Comparison of ENCODE assay signal across 21 cellular contexts in genomic region chr2:229899604-229900003, GRCh38. TPM values are rescaled to one million over a fixed set of nuclear protein-coding genes. Genes with fewer than 3 reads are reported as not detected.
DNase-seq lines count a peak whose midpoint lies in the region; ATAC-seq, FAIRE-seq and TF ChIP-seq lines count a peak whose summit lies in the region.
"Had no signal": no experiment of that assay in that cellular context is flagged by ENCODE, and none has a peak within 500 bp of the region (broad histone marks: within the 10 kb centered on the region; RNA-seq: fewer than 3 reads in every experiment).

No MANE protein-coding gene starts in this region.

- TF ChIP-seq POLR2A in breast epithelium (IDR thresholded peaks at IDR 0.05) (no peak), thyroid gland (IDR thresholded peaks at IDR 0.05) (no peak)

- peaks cover 30% of the 10 kb centered on the region for H3K36me3 Mint-ChIP-seq in MCF 10A (ENCODE audit: insufficient read depth, unreplicated experiment)
- H3K36me3 Mint-ChIP-seq in central memory CD8-positive, alpha-beta T cell (ENCODE audit: insufficient read depth), result peaks cover 27% of the 10 kb centered on the region
- peaks cover 68% of the 10 kb centered on the region for H3K36me3 Mint-ChIP-seq in stimulated activated effector memory CD8-positive, alpha-beta T cell treated with anti-CD3 and anti-CD28 coated beads, Interleukin-12 subunit alpha, Interleukin-12 subunit beta, amount 100 ng/mL, for 72 hours

- TF ChIP-seq CTCF in MCF 10A (IDR thresholded peaks at IDR 0.05; ENCODE audit: unreplicated experiment), result no peak
- TF ChIP-seq CTCF in breast epithelium (IDR thresholded peaks at IDR 0.05), result no peak
- TF ChIP-seq CTCF in thyroid gland (IDR thresholded peaks at IDR 0.05), result no peak

- H3K27me3 Mint-ChIP-seq in MCF 10A (ENCODE audit: insufficient read depth, unreplicated experiment), result no peaks in the 10 kb centered on the region
- H3K27me3 Mint-ChIP-seq in central memory CD8-positive, alpha-beta T cell, result no peaks in the 10 kb centered on the region

- BruUV-seq in MCF 10A (replicated peaks; lab: Mats Ljungman, UMichigan), result no TSS peak

- H3K27me3 ChIP-seq in breast epithelium (no peaks in the 10 kb centered on the region), thyroid gland (no peaks in the 10 kb centered on the region)

- H3K9me3 ChIP-seq in breast epithelium, result no peaks in the 10 kb centered on the region
- H3K9me3 ChIP-seq in thyroid gland, result no peaks in the 10 kb centered on the region
- H3K9me3 ChIP-seq: Caco-2 had no signal

- H3K27ac ChIP-seq in breast epithelium (no peak overlapping the region), thyroid gland (no peak overlapping the region)
- H3K27ac ChIP-seq: C4-2B, SK-N-MC had no signal

- POLR2A ChIA-PET in MCF 10A (lab: Yijun Ruan, JAX), result no interaction called here

- peak overlapping the region; percentile 66 for H3K27ac Mint-ChIP-seq in MCF 10A (ENCODE audit: low read depth, unreplicated experiment)
- peak overlapping the region; percentile 57 for H3K27ac Mint-ChIP-seq in central memory CD8-positive, alpha-beta T cell (ENCODE audit: low read depth)
- peak overlapping the region; percentile 78 for H3K27ac Mint-ChIP-seq in stimulated activated effector memory CD8-positive, alpha-beta T cell treated with anti-CD3 and anti-CD28 coated beads, Interleukin-12 subunit alpha, Interleukin-12 subunit beta, amount 100 ng/mL, for 72 hours

- 91% methylated on average over 3 of the region's 3 CpGs for WGBS in thyroid gland, 2 donors

- no peaks in the 10 kb centered on the region for H3K36me3 ChIP-seq in breast epithelium
- H3K36me3 ChIP-seq in thyroid gland, result no peaks in the 10 kb centered on the region

- H3K4me3 Mint-ChIP-seq in MCF 10A (ENCODE audit: unreplicated experiment), result no peak overlapping the region
- no peak overlapping the region for H3K4me3 Mint-ChIP-seq in central memory CD8-positive, alpha-beta T cell
- H3K4me3 Mint-ChIP-seq in stimulated activated effector memory CD8-positive, alpha-beta T cell treated with anti-CD3 and anti-CD28 coated beads, Interleukin-12 subunit alpha, Interleukin-12 subunit beta, amount 100 ng/mL, for 72 hours, result no peak overlapping the region

- CTCF ChIA-PET in MCF 10A (lab: Yijun Ruan, JAX), result interaction anchor here (0.6 to 1.2 kb wide), 4 partner anchors 11 to 119 kb away, joined by 3 to 6 read pairs (median 3); no protein-coding TSS in a partner anchor

- no peaks in the 10 kb centered on the region for H3K9me3 Mint-ChIP-seq in MCF 10A (ENCODE audit: unreplicated experiment)
- no peaks in the 10 kb centered on the region for H3K9me3 Mint-ChIP-seq in central memory CD8-positive, alpha-beta T cell
- H3K9me3 Mint-ChIP-seq in stimulated activated effector memory CD8-positive, alpha-beta T cell treated with anti-CD3 and anti-CD28 coated beads, Interleukin-12 subunit alpha, Interleukin-12 subunit beta, amount 100 ng/mL, for 72 hours, result no peaks in the 10 kb centered on the region

- H3K4me3 ChIP-seq in breast epithelium, result no peak overlapping the region
- no peak overlapping the region for H3K4me3 ChIP-seq in thyroid gland (replicated peaks in 1 of 3)
- H3K4me3 ChIP-seq: K562, SK-N-MC had no signal

- no peaks in the 10 kb centered on the region for H3K4me1 ChIP-seq in breast epithelium
- peaks cover 27 to 28% of the 10 kb centered on the region in 2 donors for H3K4me1 ChIP-seq in thyroid gland
- H3K4me1 ChIP-seq: Caco-2 had no signal

- intact Hi-C loops in MCF 10A (cut with micrococcal nuclease), result no loop called here
- intact Hi-C loops in breast epithelium (cut with DNase I; ENCODE audit: low total_unique reads), result no loop called here
- intact Hi-C loops in thyroid gland (cut with DNase I), result no loop called here

- H3K4me1 Mint-ChIP-seq in MCF 10A (ENCODE audit: insufficient read depth, unreplicated experiment), result peaks cover 22% of the 10 kb centered on the region
- H3K4me1 Mint-ChIP-seq in central memory CD8-positive, alpha-beta T cell, result peaks cover 56% of the 10 kb centered on the region
- peaks cover 48% of the 10 kb centered on the region for H3K4me1 Mint-ChIP-seq in stimulated activated effector memory CD8-positive, alpha-beta T cell treated with anti-CD3 and anti-CD28 coated beads, Interleukin-12 subunit alpha, Interleukin-12 subunit beta, amount 100 ng/mL, for 72 hours

- FAIRE-seq in GM19239 (lab: Jason Lieb, UNC), result peak; percentile 61
- FAIRE-seq: K562 had no signal

- DNase-seq in MCF 10A (ENCODE audit: unreplicated experiment), result no peak
- no peak for DNase-seq in breast epithelium (ENCODE audit: low spot score in 2 of 2)
- no peak for DNase-seq in GM19239 (ENCODE audit: insufficient read length, low spot score)
- no peak for DNase-seq in central memory CD8-positive, alpha-beta T cell (ENCODE audit: low spot score in 2 of 2)
- DNase-seq in stimulated activated effector memory CD8-positive, alpha-beta T cell treated with anti-CD3 and anti-CD28 coated beads, Interleukin-12 subunit alpha, Interleukin-12 subunit beta, amount 100 ng/mL, for 72 hours (ENCODE audit: low spot score in 2 of 2), result no peak
- DNase-seq in DMS53 (lab: John Stamatoyannopoulos, UW), result no peak
- no peak for DNase-seq in thyroid gland
- DNase-seq: AML-193, Caco-2, GDM1, GOT3, MV-4-11, NCI-H187, NCI-H2107, NCI-H510A treated with DMSO at 0.1 percent for 48 hours, NCI-H774, OCI-M1, SHP77 had no signal

- no peak for ATAC-seq in central memory CD8-positive, alpha-beta T cell (replicated peaks; ENCODE audit: extremely low read depth, poor library complexity, severe bottlenecking)
- ATAC-seq in stimulated activated effector memory CD8-positive, alpha-beta T cell treated with anti-CD3 and anti-CD28 coated beads, Interleukin-12 subunit alpha, Interleukin-12 subunit beta, amount 100 ng/mL, for 72 hours, result no peak
- ATAC-seq: K562 had no signal

RNA-seq across cellular contexts. Expression of gene TRIP12, which starts 22.2 kb away (rescaled TPM):
- 221 and 265 TPM in 2 replicates for total RNA-seq in MCF 10A (2022)
- 100 to 1,000 TPM; 233 to 251 (median 247) TPM for total RNA-seq in breast epithelium
- 100 to 1,000 TPM; 155 to 273 (median 184) TPM for total RNA-seq in thyroid gland

RNA-seq across cellular contexts. Expression of gene FBXO36, which starts 22.7 kb away (rescaled TPM):
- total RNA-seq in MCF 10A (2022), result 2.2 and 3.6 TPM in 2 replicates
- 1 to 10 TPM; 2.7 to 6.9 (median 3.3) TPM for total RNA-seq in breast epithelium
- 10 to 100 TPM in 2 of 4 donors, 1 to 10 TPM in 2; 4.7 to 17.9 (median 11.3) TPM for total RNA-seq in thyroid gland
